In genomic region chr2:238846503-238847431, GRCh38 we compare ENCODE assay signal across 10 cellular contexts. TPM values are rescaled to one million over a fixed set of nuclear protein-coding genes. Genes with fewer than 3 reads are reported as not detected.
DNase-seq lines count a peak whose midpoint lies in the region; ATAC-seq and TF ChIP-seq lines count a peak whose summit lies in the region.
"Had no signal": no experiment of that assay in that cellular context is flagged by ENCODE, and none has a peak within 500 bp of the region (broad histone marks: within the 10 kb centered on the region; RNA-seq: fewer than 3 reads in every experiment).

No MANE protein-coding gene starts in this region.

- H3K4me1 Mint-ChIP-seq in nephron = peaks cover 9% of the 10 kb centered on the region

- ATAC-seq in SK-N-SH treated with all-trans-retinoic acid at 6 μM for 48 hours (no peak), gastroesophageal sphincter (peak; percentile 45), HG02970 (IDR thresholded peaks at IDR 0.05; ENCODE audit: low FRiP score, unreplicated experiment) (no peak)

- peaks cover 90% of the 10 kb centered on the region for H3K27me3 Mint-ChIP-seq in nephron (ENCODE audit: low read depth)

- H3K36me3 Mint-ChIP-seq in nephron (ENCODE audit: low read depth) = no peaks in the 10 kb centered on the region

- peaks cover 6% of the 10 kb centered on the region for H3F3A ChIP-seq in SK-N-SH (replicated peaks; ENCODE audit: insufficient read depth)

- TF ChIP-seq EP300 in SK-N-SH (IDR thresholded peaks at IDR 0.05; ENCODE audit: borderline replicate concordance in 1 of 2, low read depth in 1 of 2, low read length in 1 of 2) (no peak), gastroesophageal sphincter (IDR thresholded peaks at IDR 0.05) (no peak)

- H3K27ac ChIP-seq in SK-N-SH (ENCODE audit: low read depth in 2 of 2, low read length in 1 of 2) (no peak overlapping the region), gastroesophageal sphincter (peak overlapping the region in 3 of 4 donors; percentile 85 to 90 (median 89))

- 80% methylated on average over 38 of the region's 94 CpGs for WGBS in SK-N-SH (ENCODE audit: low lambda C conversion rate)
- no CpG with 5 or more reads among the region's 94 CpGs for WGBS in gastroesophageal sphincter (ENCODE audit: low coverage in 1 of 2), 2 donors

- TF ChIP-seq RAD21 in SK-N-SH (IDR thresholded peaks at IDR 0.05; ENCODE audit: low read length) = no peak

- TF ChIP-seq CTCF in SK-N-SH (IDR thresholded peaks at IDR 0.05) (no peak), gastroesophageal sphincter (IDR thresholded peaks at IDR 0.05) (no peak), nephron (IDR thresholded peaks at IDR 0.05; ENCODE audit: unreplicated experiment in 3 of 3) (peak in 2 of 3 experiments; percentile 8 to 14)

- no peaks in the 10 kb centered on the region for H3K36me3 ChIP-seq in SK-N-SH (replicated peaks in 1 of 2; ENCODE audit: control insufficient read depth in 1 of 2, insufficient read depth in 2 of 2, low read length in 1 of 2)
- H3K36me3 ChIP-seq in gastroesophageal sphincter = no peaks in the 10 kb centered on the region

- CTCF ChIA-PET in SK-N-SH (lab: Yijun Ruan, JAX) = no interaction called here

- no peak overlapping the region for H3K9ac ChIP-seq in SK-N-SH

- no peak for DNase-seq in SK-N-SH
- no peak for DNase-seq in NCI-H1417 treated with DMSO at 0.1 percent for 48 hours (lab: John Stamatoyannopoulos, UW)
- DNase-seq in OCI-M1 (lab: John Stamatoyannopoulos, UW) = no peak
- no peak for DNase-seq in SIG-M5 treated with dmso at 0.1 percent for 504 hours (lab: John Stamatoyannopoulos, UW; ENCODE audit: unreplicated experiment)
- DNase-seq: 8988T; activated effector memory CD4-positive, alpha-beta T cell treated with Interleukin-2 at 50 U/mL for 16 hours had no signal

- no peaks in the 10 kb centered on the region for H4K20me1 ChIP-seq in SK-N-SH (ENCODE audit: insufficient read depth)

- H3K9me3 ChIP-seq in SK-N-SH (no peaks in the 10 kb centered on the region), gastroesophageal sphincter (no peaks in the 10 kb centered on the region)

- no peaks in the 10 kb centered on the region for H3K9me3 Mint-ChIP-seq in nephron

- peaks cover 8% of the 10 kb centered on the region for H3K79me2 ChIP-seq in SK-N-SH (ENCODE audit: insufficient read depth)

- POLR2A ChIA-PET in SK-N-SH (lab: Yijun Ruan, JAX) = no interaction called here

- peak in 1 of 2 donors; percentile 16 for TF ChIP-seq POLR2A in gastroesophageal sphincter (IDR thresholded peaks at IDR 0.05)

- peak overlapping the region; percentile 77 to 84 (median 82) for H3K4me3 Mint-ChIP-seq in nephron

- H3K27ac Mint-ChIP-seq in nephron = peak overlapping the region; percentile 79 to 92 (median 88)

- peak overlapping the region in 1 of 2 experiments; percentile 65; a peak in 2 of 4 replicates for H3K4me3 ChIP-seq in SK-N-SH (ENCODE audit: low read depth in 2 of 2, low read length in 1 of 2)
- H3K4me3 ChIP-seq in gastroesophageal sphincter = peak overlapping the region; percentile 58 to 78

- H3K9me2 ChIP-seq in SK-N-SH = no peaks in the 10 kb centered on the region

- H3K27me3 ChIP-seq in SK-N-SH (ENCODE audit: insufficient read depth) (no peaks in the 10 kb centered on the region), gastroesophageal sphincter (peaks cover 63% of the 10 kb centered on the region)

- H3K4me1 ChIP-seq in SK-N-SH (ENCODE audit: control insufficient read depth in 1 of 2, insufficient read depth in 2 of 2, low read depth in 1 of 2, low read length in 1 of 2) = no peaks in the 10 kb centered on the region; a peak in 1 of 4 replicates
- peaks cover 0 to 57% (median 0%) of the 10 kb centered on the region in 3 donors for H3K4me1 ChIP-seq in gastroesophageal sphincter

- H3K4me2 ChIP-seq in SK-N-SH = peak overlapping the region; percentile 94; the same call in 1 of the 2 replicates

- H2AFZ ChIP-seq in SK-N-SH (ENCODE audit: low read depth) = peak overlapping the region; percentile 98; the same call in 1 of the 2 replicates

TF ChIP-seq in SK-N-SH, 30 proteins besides CTCF, POLR2A, EP300 and RAD21:
- no peak for TF ChIP-seq TAF1 (IDR thresholded peaks at IDR 0.05; ENCODE audit: borderline replicate concordance, low read depth, low read length)
- TF ChIP-seq, protein P1, sequence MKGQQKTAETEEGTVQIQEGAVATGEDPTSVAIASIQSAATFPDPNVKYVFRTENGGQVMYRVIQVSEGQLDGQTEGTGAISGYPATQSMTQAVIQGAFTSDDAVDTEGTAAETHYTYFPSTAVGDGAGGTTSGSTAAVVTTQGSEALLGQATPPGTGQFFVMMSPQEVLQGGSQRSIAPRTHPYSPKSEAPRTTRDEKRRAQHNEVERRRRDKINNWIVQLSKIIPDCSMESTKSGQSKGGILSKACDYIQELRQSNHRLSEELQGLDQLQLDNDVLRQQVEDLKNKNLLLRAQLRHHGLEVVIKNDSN (IDR thresholded peaks at IDR 0.05; ENCODE audit: borderline replicate concordance, low read depth) = no peak
- no peak for TF ChIP-seq GATA2 (CRISPR knock-in tag; IDR thresholded peaks at IDR 0.05)
- no peak for TF ChIP-seq FOXM1 (IDR thresholded peaks at IDR 0.05; ENCODE audit: low read depth)
- no peak for TF ChIP-seq CHD2 (IDR thresholded peaks at IDR 0.05; ENCODE audit: low read length, partially characterized antibody)
- TF ChIP-seq, protein P2, sequence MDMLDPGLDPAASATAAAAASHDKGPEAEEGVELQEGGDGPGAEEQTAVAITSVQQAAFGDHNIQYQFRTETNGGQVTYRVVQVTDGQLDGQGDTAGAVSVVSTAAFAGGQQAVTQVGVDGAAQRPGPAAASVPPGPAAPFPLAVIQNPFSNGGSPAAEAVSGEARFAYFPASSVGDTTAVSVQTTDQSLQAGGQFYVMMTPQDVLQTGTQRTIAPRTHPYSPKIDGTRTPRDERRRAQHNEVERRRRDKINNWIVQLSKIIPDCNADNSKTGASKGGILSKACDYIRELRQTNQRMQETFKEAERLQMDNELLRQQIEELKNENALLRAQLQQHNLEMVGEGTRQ (IDR thresholded peaks at IDR 0.05; ENCODE audit: borderline replicate concordance, low read depth, low read length) = no peak
- TF ChIP-seq MXI1 (IDR thresholded peaks at IDR 0.05; ENCODE audit: low read depth, low read length) = no peak
- TF ChIP-seq SMC3 (IDR thresholded peaks at IDR 0.05; ENCODE audit: low read depth, low read length) = no peak
- no peak for TF ChIP-seq NFIC (IDR thresholded peaks at IDR 0.05; ENCODE audit: borderline replicate concordance)
- TF ChIP-seq FOSL2 (IDR thresholded peaks at IDR 0.05; ENCODE audit: borderline replicate concordance, low read depth) = no peak
- TF ChIP-seq GABPA (IDR thresholded peaks at IDR 0.05; ENCODE audit: low read depth) = no peak
- no peak for TF ChIP-seq FOXJ3 (CRISPR knock-in tag; IDR thresholded peaks at IDR 0.05)

TF ChIP-seq in SK-N-SH treated with all-trans-retinoic acid at 6 μM for 48 hours, 23 proteins besides CTCF, POLR2A, EP300 and RAD21:
- TF ChIP-seq ARNTL (CRISPR knock-in tag; IDR thresholded peaks at IDR 0.05; ENCODE audit: borderline replicate concordance, low read depth) (no peak), TCF4 (CRISPR knock-in tag; IDR thresholded peaks at IDR 0.05; ENCODE audit: borderline replicate concordance) (no peak)

RNA-seq across cellular contexts. Expression of gene TWIST2, which starts 1.1 kb away (rescaled TPM):
- polyA plus RNA-seq in SK-N-SH (2012; rRNA removed) = 10.2 and 19.5 TPM in 2 replicates
- polyA plus RNA-seq in SK-N-SH (2012; cell fraction: cytosol; rRNA removed) = 11.9 and 18.3 TPM in 2 replicates
- 7.8 and 10.7 TPM in 2 replicates for polyA plus RNA-seq in SK-N-SH (2012; cell fraction: nucleus; rRNA removed)
- total RNA-seq in gastroesophageal sphincter = 10 to 100 TPM; 17.7 to 69.6 (median 45.2) TPM

Comparison
In these comparisons a context has a peak if more than half of its experiments do, and no peak if none do; other contexts are left out.
1. H3K27ac ChIP-seq: peak in gastroesophageal sphincter (3 of 4); none in SK-N-SH (0 of 2).
2. CTCF ChIP-seq: peak in nephron (2 of 3); none in SK-N-SH (single experiment) and gastroesophageal sphincter (0 of 4).